In genomic region chr11:78560826-78561484, GRCh38 we compare ENCODE assay signal across 8 cellular contexts. TPM values are rescaled to one million over a fixed set of nuclear protein-coding genes. Genes with fewer than 3 reads are reported as not detected.
A peak's percentile ranks its signal among the peaks of the same experiment; 100 is the strongest.
DNase-seq lines count a peak whose midpoint lies in the region; TF ChIP-seq lines count a peak whose summit lies in the region.

No MANE protein-coding gene starts in this region.

- intact Hi-C loops in Caco-2 (cut with micrococcal nuclease; ENCODE audit: unreplicated experiment), result loop anchor here (5.0 kb wide), 1 partner anchor 89 kb away; no protein-coding TSS in a partner anchor

- H3K9me3 ChIP-seq in Caco-2, result no peaks in the 10 kb centered on the region

- H3K4me1 ChIP-seq in Caco-2, result peaks cover 46% of the 10 kb centered on the region

- POLR2A ChIA-PET in Caco-2 (lab: Charles Lee), result no interaction called here

- H3K27ac Mint-ChIP-seq in Caco-2 (ENCODE audit: unreplicated experiment) (peak overlapping the region; percentile 20), osteocyte (ENCODE audit: unreplicated experiment) (peak overlapping the region; percentile 90)

- no peak for TF ChIP-seq CTCF in Caco-2 (IDR thresholded peaks at IDR 0.05; ENCODE audit: insufficient read depth in 1 of 2, low read depth in 1 of 2, low read length in 1 of 2, severe bottlenecking in 1 of 2, unreplicated experiment in 1 of 2)
- no peak for TF ChIP-seq CTCF in osteocyte (IDR thresholded peaks at IDR 0.05)

- CTCF ChIA-PET in Caco-2 (lab: Charles Lee), result no interaction called here

- no TSS peak for BruUV-seq in Caco-2 (replicated peaks; lab: Mats Ljungman, UMichigan)

- H3K4me1 Mint-ChIP-seq in Caco-2 (ENCODE audit: low read depth, unreplicated experiment) (peaks cover 24% of the 10 kb centered on the region), osteocyte (ENCODE audit: unreplicated experiment) (peaks cover 35% of the 10 kb centered on the region)

- H3K27me3 Mint-ChIP-seq in Caco-2 (ENCODE audit: insufficient read depth, unreplicated experiment) (no peaks in the 10 kb centered on the region), osteocyte (ENCODE audit: unreplicated experiment) (no peaks in the 10 kb centered on the region)

- DNase-seq in Caco-2 (peak in 1 of 2 experiments; percentile 54), NCI-H146 (lab: John Stamatoyannopoulos, UW) (peak; percentile 74), dermis microvascular lymphatic vessel endothelial cell (ENCODE audit: low read depth in 2 of 2) (peak; percentile 76 to 87), osteocyte (ENCODE audit: extremely low spot score, unreplicated experiment) (no peak), NCI-H2171 treated with DMSO at 0.1 percent for 48 hours (lab: John Stamatoyannopoulos, UW) (no peak), HUDEP-2 (lab: John Stamatoyannopoulos, UW; ENCODE audit: unreplicated experiment in 76 of 76) (no peak), cerebellar nuclear complex (lab: John Stamatoyannopoulos, UW) (no peak)
- DNase-seq in activated T-cell treated with anti-CD3 and anti-CD28 coated beads, Interleukin-2, amount 50 U/mL, for 48 hours, result no peak

- H3K27me3 ChIP-seq in Caco-2 (replicated peaks; ENCODE audit: control insufficient read depth, insufficient read depth, low read length), result no peaks in the 10 kb centered on the region

- H3K36me3 ChIP-seq in Caco-2 (ENCODE audit: control insufficient read depth, insufficient read depth, low read length), result peaks cover 2% of the 10 kb centered on the region; the same call in 1 of the 2 replicates

- H3K4me3 ChIP-seq in Caco-2 (ENCODE audit: low read depth, low read length), result no peak overlapping the region

- no peaks in the 10 kb centered on the region for H3K9me3 Mint-ChIP-seq in Caco-2 (ENCODE audit: unreplicated experiment)
- H3K9me3 Mint-ChIP-seq in osteocyte (ENCODE audit: unreplicated experiment), result no peaks in the 10 kb centered on the region

- peaks cover 28% of the 10 kb centered on the region for H3K36me3 Mint-ChIP-seq in Caco-2 (ENCODE audit: insufficient read depth, unreplicated experiment)
- peaks cover 19% of the 10 kb centered on the region for H3K36me3 Mint-ChIP-seq in osteocyte (ENCODE audit: unreplicated experiment)

- peak overlapping the region; percentile 0 for H3K4me3 Mint-ChIP-seq in Caco-2 (ENCODE audit: unreplicated experiment)
- peak overlapping the region; percentile 36 for H3K4me3 Mint-ChIP-seq in osteocyte (ENCODE audit: unreplicated experiment)

RNA-seq across cellular contexts. Expression of gene NARS2, which starts 13.7 kb away (rescaled TPM):
- total RNA-seq in Caco-2 (2022) (49.3 and 50.9 TPM in 2 replicates), dermis microvascular lymphatic vessel endothelial cell (11.9 and 12.1 TPM in 2 replicates), osteocyte (11.1 and 11.6 TPM in 2 replicates)

Comparison
In these comparisons a context has a peak if more than half of its experiments do, and no peak if none do; other contexts are left out.
1. DNase-seq: peak in NCI-H146 (single experiment) and dermis microvascular lymphatic vessel endothelial cell (2 of 2); none in osteocyte (single experiment), activated T-cell treated with anti-CD3 and anti-CD28 coated beads, Interleukin-2, amount 50 U/mL, for 48 hours (0 of 2), NCI-H2171 treated with DMSO at 0.1 percent for 48 hours (single experiment), HUDEP-2 (0 of 76) and cerebellar nuclear complex (0 of 2).